19 cellular contexts compared by ENCODE assay signal in genomic region chr17:7676533-7676932, GRCh38. TPM values are rescaled to one million over a fixed set of nuclear protein-coding genes. Genes with fewer than 3 reads are reported as not detected.
A peak's percentile ranks its signal among the peaks of the same experiment; 100 is the strongest.
DNase-seq lines count a peak whose midpoint lies in the region; ATAC-seq and TF ChIP-seq lines count a peak whose summit lies in the region.
"Had no signal": no experiment of that assay in that cellular context is flagged by ENCODE, and none has a peak within 500 bp of the region (broad histone marks: within the 10 kb centered on the region; RNA-seq: fewer than 3 reads in every experiment).

No MANE protein-coding gene starts in this region.

- H3K9ac ChIP-seq in HUES64 (ENCODE audit: low read depth, low read length): peak overlapping the region; percentile 50

- peaks cover 8% of the 10 kb centered on the region; the same call in 1 of the 2 replicates for H3K9me3 ChIP-seq in HUES64 (ENCODE audit: insufficient read depth, low read depth, low read length)

- H3K9me2 ChIP-seq in GM23338 (ENCODE audit: insufficient read depth): no peaks in the 10 kb centered on the region

- TF ChIP-seq CTCF in GM23338 (conservative IDR thresholded peaks at IDR 0.05; ENCODE audit: low read depth in 2 of 2) (no peak), endothelial cell (IDR thresholded peaks at IDR 0.05; ENCODE audit: unreplicated experiment) (no peak), chondrocyte (IDR thresholded peaks at IDR 0.05) (no peak)

- peaks cover 6% of the 10 kb centered on the region for H4K20me1 ChIP-seq in GM23338 (replicated peaks; ENCODE audit: insufficient read depth)

- H3K4me3 Mint-ChIP-seq in GM23338 (peak overlapping the region; percentile 55), endothelial cell (ENCODE audit: unreplicated experiment) (peak overlapping the region; percentile 42), chondrocyte (ENCODE audit: unreplicated experiment) (no peak overlapping the region)
- H3K4me3 Mint-ChIP-seq in activated CD4-positive, alpha-beta memory T cell treated with anti-CD3 and anti-CD28 coated beads for 36 hours: no peak overlapping the region
- H3K4me3 Mint-ChIP-seq: CD8-positive, alpha-beta memory T cell had no signal

- DNase-seq in GM23338 (ENCODE audit: low spot score) (peak; percentile 76), endothelial cell (ENCODE audit: low spot score) (no peak), myocyte (ENCODE audit: low read depth) (peak; percentile 13), chondrocyte (ENCODE audit: low spot score) (no peak), NAMALWA (ENCODE audit: low spot score) (no peak), NCI-H2029 (lab: John Stamatoyannopoulos, UW) (no peak)
- DNase-seq in activated CD4-positive, alpha-beta memory T cell treated with anti-CD3 and anti-CD28 coated beads for 36 hours: no peak
- DNase-seq: ACHN; CD8-positive, alpha-beta memory T cell; MV-4-11; NCI-H1436; NCI-H2081; NCI-H226; NCI-H526 treated with DMSO at 0.1 percent for 48 hours; NK-92 treated with Interleukin-12 subunit alpha and Interleukin-12 subunit beta, amount 100 ng/mL, for 24 hours; PC-3 had no signal

- no peak overlapping the region for H2AFZ ChIP-seq in GM23338

- peaks cover 9% of the 10 kb centered on the region for H3K9me3 Mint-ChIP-seq in GM23338
- no peaks in the 10 kb centered on the region for H3K9me3 Mint-ChIP-seq in endothelial cell (ENCODE audit: unreplicated experiment)
- peaks cover 9% of the 10 kb centered on the region for H3K9me3 Mint-ChIP-seq in activated CD4-positive, alpha-beta memory T cell treated with anti-CD3 and anti-CD28 coated beads for 36 hours
- H3K9me3 Mint-ChIP-seq in chondrocyte (ENCODE audit: low read depth): peaks cover 9% of the 10 kb centered on the region

- H3K4me3 ChIP-seq in GM23338 (peak overlapping the region; percentile 9), HUES64 (ENCODE audit: low read length) (peak overlapping the region; percentile 15; the same call in 1 of the 2 replicates)

- peak; percentile 70 for ATAC-seq in GM23338
- ATAC-seq: PC-3 had no signal

- H3K27ac ChIP-seq in GM23338 (ENCODE audit: low read depth): peak overlapping the region; percentile 60
- peak overlapping the region; percentile 61 for H3K27ac ChIP-seq in HUES64 (ENCODE audit: low read depth, low read length)

- peak overlapping the region; percentile 95 for H3K27ac Mint-ChIP-seq in GM23338
- H3K27ac Mint-ChIP-seq in endothelial cell (ENCODE audit: unreplicated experiment): peak overlapping the region; percentile 89
- H3K27ac Mint-ChIP-seq in activated CD4-positive, alpha-beta memory T cell treated with anti-CD3 and anti-CD28 coated beads for 36 hours: no peak overlapping the region
- H3K27ac Mint-ChIP-seq in chondrocyte (ENCODE audit: unreplicated experiment): no peak overlapping the region

- H3F3A ChIP-seq in GM23338 (replicated peaks; ENCODE audit: low read depth): peaks cover 35% of the 10 kb centered on the region

- peaks cover 43% of the 10 kb centered on the region for H3K79me2 ChIP-seq in GM23338 (replicated peaks; ENCODE audit: insufficient read depth)

- H3K36me3 ChIP-seq in GM23338 (ENCODE audit: insufficient read depth) (peaks cover 37% of the 10 kb centered on the region), HUES64 (ENCODE audit: insufficient read depth, low read length) (peaks cover 41% of the 10 kb centered on the region)

- H3K27me3 Mint-ChIP-seq in GM23338 (ENCODE audit: insufficient read depth, low read depth, poor library complexity): peaks cover 19% of the 10 kb centered on the region
- H3K27me3 Mint-ChIP-seq in endothelial cell (ENCODE audit: unreplicated experiment): peaks cover 5% of the 10 kb centered on the region
- no peaks in the 10 kb centered on the region for H3K27me3 Mint-ChIP-seq in activated CD4-positive, alpha-beta memory T cell treated with anti-CD3 and anti-CD28 coated beads for 36 hours
- no peaks in the 10 kb centered on the region for H3K27me3 Mint-ChIP-seq in chondrocyte (ENCODE audit: low read depth)
- H3K27me3 Mint-ChIP-seq: CD8-positive, alpha-beta memory T cell had no signal

- WGBS in HUES64: 47% methylated on average over 5 of the region's 5 CpGs

- H3K4me1 Mint-ChIP-seq in GM23338 (peaks cover 46% of the 10 kb centered on the region), endothelial cell (ENCODE audit: unreplicated experiment) (peaks cover 21% of the 10 kb centered on the region), chondrocyte (ENCODE audit: low read depth) (peaks cover 10% of the 10 kb centered on the region)
- H3K4me1 Mint-ChIP-seq in activated CD4-positive, alpha-beta memory T cell treated with anti-CD3 and anti-CD28 coated beads for 36 hours (ENCODE audit: low read depth): no peaks in the 10 kb centered on the region

- H3K36me3 Mint-ChIP-seq in GM23338 (ENCODE audit: low read depth): peaks cover 49% of the 10 kb centered on the region
- peaks cover 35% of the 10 kb centered on the region for H3K36me3 Mint-ChIP-seq in endothelial cell (ENCODE audit: low read depth, unreplicated experiment)
- H3K36me3 Mint-ChIP-seq in activated CD4-positive, alpha-beta memory T cell treated with anti-CD3 and anti-CD28 coated beads for 36 hours: peaks cover 32% of the 10 kb centered on the region
- peaks cover 31% of the 10 kb centered on the region for H3K36me3 Mint-ChIP-seq in chondrocyte (ENCODE audit: low read depth)

- H3K27me3 ChIP-seq in GM23338 (ENCODE audit: insufficient read depth): no peaks in the 10 kb centered on the region
- no peaks in the 10 kb centered on the region for H3K27me3 ChIP-seq in HUES64 (ENCODE audit: insufficient read depth, low read length)

- H3K4me2 ChIP-seq in GM23338: peak overlapping the region; percentile 12

- POLR2A ChIA-PET in activated CD4-positive, alpha-beta memory T cell treated with anti-CD3 and anti-CD28 coated beads for 36 hours (lab: Charles Lee): no interaction called here

- intact Hi-C loops in activated CD4-positive, alpha-beta memory T cell treated with anti-CD3 and anti-CD28 coated beads for 36 hours (cut with micrococcal nuclease): no loop called here

- H3K4me1 ChIP-seq in GM23338 (ENCODE audit: insufficient read depth) (peaks cover 37% of the 10 kb centered on the region), HUES64 (ENCODE audit: insufficient read depth, low read length) (peaks cover 14% of the 10 kb centered on the region)

- CTCF ChIA-PET in activated CD4-positive, alpha-beta memory T cell treated with anti-CD3 and anti-CD28 coated beads for 36 hours (lab: Charles Lee): no interaction called here

TF ChIP-seq in GM23338, 12 proteins besides CTCF, POLR2A, EP300 and RAD21 (continues in another document):
- no peak for TF ChIP-seq EZH2phosphoT487 (IDR thresholded peaks at IDR 0.05; ENCODE audit: unreplicated experiment)

RNA-seq across cellular contexts. Expression of gene TP53, which starts 10.8 kb away (rescaled TPM):
- total RNA-seq in GM23338 (2014; rRNA removed; shearing (Covaris generic)): 154 and 178 TPM in 2 replicates
- 119 and 138 TPM in 2 replicates for polyA plus RNA-seq in GM23338 (2016; fragmentation: Nextera tagmentation; extraction: Ambion mirVana)
- polyA plus RNA-seq in HUES64 (2013, experiment 1 of 2): 135 TPM
- polyA plus RNA-seq in HUES64 (2013, experiment 2 of 2): 133 TPM
- total RNA-seq in endothelial cell (ENCODE audit: unreplicated experiment) (95.5 TPM), myocyte (22.0 and 27.6 TPM in 2 replicates), chondrocyte (74.5 to 77.7 TPM (median 74.9 TPM) in 3 replicates)
- 44.8 TPM for polyA plus RNA-seq in myocyte (2012)
- 100 to 1,000 TPM; 123 to 129 TPM for total RNA-seq in activated CD4-positive, alpha-beta memory T cell treated with anti-CD3 and anti-CD28 coated beads for 36 hours

RNA-seq across cellular contexts. Expression of gene WRAP53, which starts 11.7 kb away (rescaled TPM):
- 27.1 and 28.1 TPM in 2 replicates for total RNA-seq in GM23338 (2014; rRNA removed; shearing (Covaris generic))
- 33.3 and 33.5 TPM in 2 replicates for polyA plus RNA-seq in GM23338 (2016; fragmentation: Nextera tagmentation; extraction: Ambion mirVana)
- polyA plus RNA-seq in HUES64 (2013, experiment 1 of 2): 26.4 TPM
- polyA plus RNA-seq in HUES64 (2013, experiment 2 of 2): 23.1 TPM
- total RNA-seq in endothelial cell (ENCODE audit: unreplicated experiment) (21.3 TPM), myocyte (4.4 and 4.5 TPM in 2 replicates), chondrocyte (6.5 to 12.6 TPM (median 7.1 TPM) in 3 replicates)
- 6.2 TPM for polyA plus RNA-seq in myocyte (2012)
- total RNA-seq in activated CD4-positive, alpha-beta memory T cell treated with anti-CD3 and anti-CD28 coated beads for 36 hours: 10 to 100 TPM; 20.2 to 23.3 TPM

RNA-seq across cellular contexts. Expression of gene ATP1B2, which starts 25.8 kb away (rescaled TPM):
- total RNA-seq in GM23338 (2014; rRNA removed; shearing (Covaris generic)): 11.2 and 14.9 TPM in 2 replicates
- polyA plus RNA-seq in GM23338 (2016; fragmentation: Nextera tagmentation; extraction: Ambion mirVana): 33.1 and 35.3 TPM in 2 replicates
- 8.8 TPM for polyA plus RNA-seq in HUES64 (2013, experiment 1 of 2)
- 16.2 TPM for polyA plus RNA-seq in HUES64 (2013, experiment 2 of 2)
- 10.4 TPM for total RNA-seq in endothelial cell (ENCODE audit: unreplicated experiment)
- not detected in 2 replicates for total RNA-seq in myocyte
- polyA plus RNA-seq in myocyte (2012): 0.04 TPM
- under 1 TPM; 0.12 to 0.26 TPM for total RNA-seq in activated CD4-positive, alpha-beta memory T cell treated with anti-CD3 and anti-CD28 coated beads for 36 hours
- 0.77 to 2.2 TPM (median 0.90 TPM) in 3 replicates for total RNA-seq in chondrocyte
- total RNA-seq: Daoy, PC-3 had no signal
- polyA plus RNA-seq: BJ; CD8-positive, alpha-beta memory T cell had no signal

RNA-seq across cellular contexts. Expression of gene EFNB3, which starts 28.5 kb away (rescaled TPM):
- 7.7 and 11.5 TPM in 2 replicates for total RNA-seq in GM23338 (2014; rRNA removed; shearing (Covaris generic))
- 4.2 and 4.5 TPM in 2 replicates for polyA plus RNA-seq in GM23338 (2016; fragmentation: Nextera tagmentation; extraction: Ambion mirVana)
- polyA plus RNA-seq in HUES64 (2013, experiment 1 of 2): 14.7 TPM
- 24.0 TPM for polyA plus RNA-seq in HUES64 (2013, experiment 2 of 2)
- 61.9 TPM for total RNA-seq in endothelial cell (ENCODE audit: unreplicated experiment)
- 0.78 and 1.5 TPM in 2 replicates for total RNA-seq in myocyte
- 0.68 TPM for polyA plus RNA-seq in myocyte (2012)
- not detected for total RNA-seq in activated CD4-positive, alpha-beta memory T cell treated with anti-CD3 and anti-CD28 coated beads for 36 hours
- total RNA-seq in chondrocyte: 4.1 to 6.5 TPM (median 6.4 TPM) in 3 replicates
- total RNA-seq: CD8-positive, alpha-beta memory T cell had no signal
- polyA plus RNA-seq: CD8-positive, alpha-beta memory T cell had no signal

RNA-seq across cellular contexts. Expression of gene DNAH2, which starts 41.0 kb away (rescaled TPM):
- total RNA-seq in GM23338 (2014; rRNA removed; shearing (Covaris generic)): 0.16 and 0.38 TPM in 2 replicates
- polyA plus RNA-seq in GM23338 (2016; fragmentation: Nextera tagmentation; extraction: Ambion mirVana): not detected in 2 replicates
- polyA plus RNA-seq in HUES64 (2013, experiment 1 of 2): 0.10 TPM
- 0.32 TPM for polyA plus RNA-seq in HUES64 (2013, experiment 2 of 2)
- total RNA-seq in endothelial cell (ENCODE audit: unreplicated experiment) (0.72 TPM), myocyte (0.11 TPM in 1 of 2 replicates, not detected in the other), chondrocyte (not detected in 3 replicates)
- 0.01 TPM for polyA plus RNA-seq in myocyte (2012)
- not detected for total RNA-seq in activated CD4-positive, alpha-beta memory T cell treated with anti-CD3 and anti-CD28 coated beads for 36 hours
- total RNA-seq: CD8-positive, alpha-beta memory T cell had no signal
- polyA plus RNA-seq: CD8-positive, alpha-beta memory T cell had no signal

Comparison
In these comparisons a context has a peak if more than half of its experiments do, and no peak if none do; other contexts are left out.
1. DNase-seq: peak in GM23338 (single experiment) and myocyte (single experiment); none in endothelial cell (single experiment), activated CD4-positive, alpha-beta memory T cell treated with anti-CD3 and anti-CD28 coated beads for 36 hours (single experiment), chondrocyte (single experiment), NAMALWA (single experiment) and NCI-H2029 (single experiment).
2. H3K27ac Mint-ChIP-seq: peak in GM23338 (single experiment) and endothelial cell (single experiment); none in activated CD4-positive, alpha-beta memory T cell treated with anti-CD3 and anti-CD28 coated beads for 36 hours (single experiment) and chondrocyte (single experiment).
3. H3K4me3 Mint-ChIP-seq: peak in GM23338 (single experiment) and endothelial cell (single experiment); none in activated CD4-positive, alpha-beta memory T cell treated with anti-CD3 and anti-CD28 coated beads for 36 hours (single experiment) and chondrocyte (single experiment).